Comparison of ENCODE assay signal across 8 cellular contexts in genomic region chr12:57086951-57087688, GRCh38. TPM values are rescaled to one million over a fixed set of nuclear protein-coding genes. Genes with fewer than 3 reads are reported as not detected.
DNase-seq lines count a peak whose midpoint lies in the region; ATAC-seq and TF ChIP-seq lines count a peak whose summit lies in the region.

No MANE protein-coding gene starts in this region.

- H3K27me3 ChIP-seq in BLaER1 (no peaks in the 10 kb centered on the region), HL-60 (ENCODE audit: insufficient read depth, poor library complexity, severe bottlenecking) (no peaks in the 10 kb centered on the region), cardiac muscle cell (no peaks in the 10 kb centered on the region), trophoblast cell (ENCODE audit: insufficient read depth, low read length) (no peaks in the 10 kb centered on the region), transverse colon (no peaks in the 10 kb centered on the region)

- peaks cover 16% of the 10 kb centered on the region for H3K36me3 ChIP-seq in BLaER1
- H3K36me3 ChIP-seq in cardiac muscle cell, result peaks cover 7% of the 10 kb centered on the region
- peaks cover 15 to 16% of the 10 kb centered on the region in 2 experiments for H3K36me3 ChIP-seq in trophoblast cell (ENCODE audit: control insufficient read depth in 1 of 2, insufficient read depth in 2 of 2, low read length in 2 of 2)
- H3K36me3 ChIP-seq in transverse colon, result no peaks in the 10 kb centered on the region

- no peak for TF ChIP-seq EP300 in transverse colon (IDR thresholded peaks at IDR 0.05; ENCODE audit: low read depth)

- in situ Hi-C loops in transverse colon (cut with MboI; ENCODE audit: low pct_ligation_motif_present in 1 of 4, low pct_unique_long_range_greater_than_20kb in 1 of 4, low sequenced_read_pairs in 3 of 4), result no loop called here

- intact Hi-C loops in transverse colon (cut with DNase I; ENCODE audit: low total_unique reads), result no loop called here

- DNase-seq in HL-60 (ENCODE audit: low read depth in 1 of 2, low spot score in 1 of 2), result peak in 1 of 2 experiments; percentile 29
- DNase-seq in activated naive CD8-positive, alpha-beta T cell treated with anti-CD3 and anti-CD28 coated beads for 36 hours, result peak; percentile 91
- DNase-seq in cardiac muscle cell (ENCODE audit: low read depth in 1 of 2, low spot score in 1 of 2), result peak; percentile 77 to 96
- peak; percentile 42 to 52 for DNase-seq in trophoblast cell
- DNase-seq in transverse colon, result peak; percentile 89

- H4K91ac ChIP-seq in trophoblast cell (ENCODE audit: low read depth, low read length), result peak overlapping the region; percentile 99

- H3K23ac ChIP-seq in trophoblast cell (ENCODE audit: low read length), result no peak overlapping the region

- peak overlapping the region; percentile 97 for H2BK120ac ChIP-seq in trophoblast cell (ENCODE audit: insufficient read depth, low read length, poor library complexity)

- H3K4me2 ChIP-seq in BLaER1 (peak overlapping the region; percentile 92), trophoblast cell (ENCODE audit: low read length) (peak overlapping the region; percentile 60)

- H2BK5ac ChIP-seq in trophoblast cell (ENCODE audit: low read depth, low read length, poor library complexity), result peak overlapping the region; percentile 99

- H3K27ac Mint-ChIP-seq in activated naive CD8-positive, alpha-beta T cell treated with anti-CD3 and anti-CD28 coated beads for 36 hours, result peak overlapping the region; percentile 99

- H3K36me3 Mint-ChIP-seq in activated naive CD8-positive, alpha-beta T cell treated with anti-CD3 and anti-CD28 coated beads for 36 hours, result peaks cover 27% of the 10 kb centered on the region

- TF ChIP-seq CTCF in HL-60 (IDR thresholded peaks at IDR 0.05; ENCODE audit: insufficient read depth, low read length) (no peak), cardiac muscle cell (IDR thresholded peaks at IDR 0.05; ENCODE audit: low read depth, low read length) (no peak), transverse colon (IDR thresholded peaks at IDR 0.05) (no peak)

- TF ChIP-seq POLR2A in transverse colon (IDR thresholded peaks at IDR 0.05), result peak; percentile 66

- H2AFZ ChIP-seq in trophoblast cell (ENCODE audit: insufficient read depth, low read length, poor library complexity), result peak overlapping the region; percentile 85

- H3K79me2 ChIP-seq in trophoblast cell (ENCODE audit: control insufficient read depth, insufficient read depth, low read length, poor library complexity), result peaks cover 27% of the 10 kb centered on the region

- peak overlapping the region; percentile 87 for H2AK5ac ChIP-seq in trophoblast cell (ENCODE audit: low read length)

- H3K14ac ChIP-seq in trophoblast cell (ENCODE audit: low read length), result peak overlapping the region; percentile 94

- peak overlapping the region; percentile 94 for H3K4me3 Mint-ChIP-seq in activated naive CD8-positive, alpha-beta T cell treated with anti-CD3 and anti-CD28 coated beads for 36 hours

- peak overlapping the region; percentile 97 for H3K18ac ChIP-seq in trophoblast cell (ENCODE audit: low read length)

- peaks cover 41% of the 10 kb centered on the region for H3K4me1 Mint-ChIP-seq in activated naive CD8-positive, alpha-beta T cell treated with anti-CD3 and anti-CD28 coated beads for 36 hours

- peak overlapping the region; percentile 96 for H3K4ac ChIP-seq in trophoblast cell (ENCODE audit: low read depth, low read length)

- H3K9me3 Mint-ChIP-seq in activated naive CD8-positive, alpha-beta T cell treated with anti-CD3 and anti-CD28 coated beads for 36 hours, result no peaks in the 10 kb centered on the region

- H4K20me1 ChIP-seq in BLaER1, result peaks cover 23% of the 10 kb centered on the region

- ATAC-seq in GM19397 (IDR thresholded peaks at IDR 0.05; ENCODE audit: unreplicated experiment) (peak; percentile 28), SK-N-SH treated with all-trans-retinoic acid at 6 μM for 48 hours (peak; percentile 65)

- no CpG with 5 or more reads among the region's 54 CpGs for WGBS in trophoblast cell (ENCODE audit: extremely low coverage, insufficient coverage, insufficient read length)
- 1% methylated on average over 53 of the region's 54 CpGs; no CpG with 5 or more reads in 1 of the 2 donors for WGBS in transverse colon (ENCODE audit: low coverage in 1 of 2), 2 donors

- peak overlapping the region; percentile 97 for H4K12ac ChIP-seq in trophoblast cell (ENCODE audit: low read depth, low read length)

- H3K4me1 ChIP-seq in BLaER1 (peaks cover 40% of the 10 kb centered on the region), cardiac muscle cell (ENCODE audit: low read depth) (peaks cover 15% of the 10 kb centered on the region), trophoblast cell (ENCODE audit: control insufficient read depth in 1 of 2, insufficient read depth in 2 of 2, low read length in 2 of 2) (peaks cover 15 to 16% of the 10 kb centered on the region in 2 experiments), transverse colon (peaks cover 12 to 57% (median 47%) of the 10 kb centered on the region in 4 donors)

- peak overlapping the region; percentile 76 for H2BK12ac ChIP-seq in trophoblast cell (ENCODE audit: low read length)

- H3K4me3 ChIP-seq in BLaER1 (peak overlapping the region; percentile 80), HL-60 (replicated peaks; ENCODE audit: insufficient read depth, low read length) (peak overlapping the region; percentile 40), cardiac muscle cell (peak overlapping the region; percentile 76), trophoblast cell (ENCODE audit: low read depth, low read length) (peak overlapping the region; percentile 71), transverse colon (peak overlapping the region; percentile 43 to 77 (median 60))

- H3K79me1 ChIP-seq in trophoblast cell (ENCODE audit: low read length), result peaks cover 23% of the 10 kb centered on the region

- H3K27ac ChIP-seq in BLaER1 (peak overlapping the region; percentile 98), HL-60 (replicated peaks) (peak overlapping the region; percentile 83), cardiac muscle cell (peak overlapping the region; percentile 92), trophoblast cell (ENCODE audit: low read depth, low read length) (peak overlapping the region; percentile 96), transverse colon (peak overlapping the region; percentile 92 to 98 (median 96))

- H3K9ac ChIP-seq in BLaER1 (peak overlapping the region; percentile 91), trophoblast cell (ENCODE audit: low read length) (peak overlapping the region; percentile 92)

- H3K9me3 ChIP-seq in BLaER1 (no peaks in the 10 kb centered on the region), cardiac muscle cell (ENCODE audit: low read depth) (no peaks in the 10 kb centered on the region), trophoblast cell (ENCODE audit: insufficient read depth, low read depth, low read length) (no peaks in the 10 kb centered on the region), transverse colon (no peaks in the 10 kb centered on the region)

- no peaks in the 10 kb centered on the region for H3K27me3 Mint-ChIP-seq in activated naive CD8-positive, alpha-beta T cell treated with anti-CD3 and anti-CD28 coated beads for 36 hours

- peak overlapping the region; percentile 94 for H4K8ac ChIP-seq in trophoblast cell (ENCODE audit: low read depth, low read length)

TF ChIP-seq in SK-N-SH treated with all-trans-retinoic acid at 6 μM for 48 hours, 23 proteins besides CTCF, POLR2A, EP300 and RAD21 (continues in another document):
- TF ChIP-seq ISL1 (CRISPR knock-in tag; IDR thresholded peaks at IDR 0.05) (no peak), RARB (CRISPR knock-in tag; IDR thresholded peaks at IDR 0.05) (no peak), GLIS3 (CRISPR knock-in tag; IDR thresholded peaks at IDR 0.05) (no peak), PATZ1 (CRISPR knock-in tag; IDR thresholded peaks at IDR 0.05; ENCODE audit: borderline replicate concordance) (no peak), CSDC2 (CRISPR knock-in tag; IDR thresholded peaks at IDR 0.05) (no peak)

RNA-seq across cellular contexts. Expression of gene NAB2, which starts 1.8 kb away (rescaled TPM):
- total RNA-seq in activated naive CD8-positive, alpha-beta T cell treated with anti-CD3 and anti-CD28 coated beads for 36 hours, result 10 to 100 TPM; 47.2 to 48.0 TPM
- 30.8 and 35.0 TPM in 2 replicates for total RNA-seq in cardiac muscle cell
- polyA plus RNA-seq in cardiac muscle cell, result 11.9 and 14.7 TPM in 2 replicates
- 26.6 and 26.8 TPM in 2 replicates for polyA plus RNA-seq in trophoblast cell (2013)
- total RNA-seq in transverse colon, result 1 to 10 TPM; 2.6 to 9.1 (median 4.7) TPM

RNA-seq across cellular contexts. Expression of gene NEMP1, which starts 8.5 kb away (rescaled TPM):
- 10 to 100 TPM; 50.5 to 51.2 TPM for total RNA-seq in activated naive CD8-positive, alpha-beta T cell treated with anti-CD3 and anti-CD28 coated beads for 36 hours
- total RNA-seq in cardiac muscle cell (4.4 and 8.8 TPM in 2 replicates), transverse colon (10 to 100 TPM in 1 of 4 donors, 1 to 10 TPM in 3; 4.0 to 66.7 (median 5.2) TPM)
- polyA plus RNA-seq in cardiac muscle cell, result 5.8 and 6.6 TPM in 2 replicates
- polyA plus RNA-seq in trophoblast cell (2013), result 11.6 and 12.1 TPM in 2 replicates

RNA-seq across cellular contexts. Expression of gene STAT6, which starts 24.0 kb away (rescaled TPM):
- 100 to 1,000 TPM; 256 to 259 TPM for total RNA-seq in activated naive CD8-positive, alpha-beta T cell treated with anti-CD3 and anti-CD28 coated beads for 36 hours
- total RNA-seq in cardiac muscle cell (34.6 and 53.0 TPM in 2 replicates), transverse colon (100 to 1,000 TPM; 181 to 318 (median 198) TPM)
- polyA plus RNA-seq in cardiac muscle cell, result 37.2 and 45.9 TPM in 2 replicates
- 48.8 and 53.2 TPM in 2 replicates for polyA plus RNA-seq in trophoblast cell (2013)

RNA-seq across cellular contexts. Expression of gene MYO1A, which starts 37.2 kb away (rescaled TPM):
- 1 to 10 TPM; 1.3 to 1.4 TPM for total RNA-seq in activated naive CD8-positive, alpha-beta T cell treated with anti-CD3 and anti-CD28 coated beads for 36 hours
- total RNA-seq in cardiac muscle cell (not detected in 2 replicates), transverse colon (100 to 1,000 TPM; 118 to 234 (median 184) TPM)
- 1.5 TPM in 1 of 2 replicates, not detected in the other for polyA plus RNA-seq in cardiac muscle cell
- 0.04 TPM in 1 of 2 replicates, not detected in the other for polyA plus RNA-seq in trophoblast cell (2013)

RNA-seq across cellular contexts. Expression of gene LRP1, which starts 41.2 kb away (rescaled TPM):
- 1 to 10 TPM; 1.3 to 2.0 TPM for total RNA-seq in activated naive CD8-positive, alpha-beta T cell treated with anti-CD3 and anti-CD28 coated beads for 36 hours
- 37.1 and 77.5 TPM in 2 replicates for total RNA-seq in cardiac muscle cell
- 28.3 and 28.5 TPM in 2 replicates for polyA plus RNA-seq in cardiac muscle cell
- 45.9 and 49.7 TPM in 2 replicates for polyA plus RNA-seq in trophoblast cell (2013)
- 100 to 1,000 TPM in 3 of 4 donors, 10 to 100 TPM in 1; 94.3 to 248 (median 199) TPM for total RNA-seq in transverse colon
